8 cellular contexts compared by ENCODE assay signal in genomic region chr17:38731526-38732294, GRCh38. TPM values are rescaled to one million over a fixed set of nuclear protein-coding genes. Genes with fewer than 3 reads are reported as not detected.
DNase-seq lines count a peak whose midpoint lies in the region; ATAC-seq, FAIRE-seq and TF ChIP-seq lines count a peak whose summit lies in the region.
"Had no signal": no experiment of that assay in that cellular context is flagged by ENCODE, and none has a peak within 500 bp of the region (broad histone marks: within the 10 kb centered on the region; RNA-seq: fewer than 3 reads in every experiment).

No MANE protein-coding gene starts in this region.

- peaks cover 14% of the 10 kb centered on the region for H3K9me3 Mint-ChIP-seq in glutamatergic neuron (ENCODE audit: unreplicated experiment)
- H3K9me3 Mint-ChIP-seq in stimulated activated effector memory CD8-positive, alpha-beta T cell treated with anti-CD3 and anti-CD28 coated beads, Interleukin-12 subunit alpha, Interleukin-12 subunit beta, amount 100 ng/mL, for 72 hours, result no peaks in the 10 kb centered on the region

- no peak for ATAC-seq in T-helper 17 cell
- no peak for ATAC-seq in stimulated activated effector memory CD8-positive, alpha-beta T cell treated with anti-CD3 and anti-CD28 coated beads, Interleukin-12 subunit alpha, Interleukin-12 subunit beta, amount 100 ng/mL, for 72 hours

- H3K4me1 ChIP-seq in HEK293 (ENCODE audit: control insufficient read depth, insufficient read depth, low read length), result peaks cover 5% of the 10 kb centered on the region

- H3K27me3 Mint-ChIP-seq in T-helper 17 cell (no peaks in the 10 kb centered on the region), glutamatergic neuron (ENCODE audit: unreplicated experiment) (peaks cover 7% of the 10 kb centered on the region)

- DNase-seq in T-helper 17 cell (no peak), glutamatergic neuron (no peak), iPS-NIHi7 (ENCODE audit: extremely low spot score) (no peak), SW 1271 (lab: John Stamatoyannopoulos, UW) (no peak), GM19239 (ENCODE audit: insufficient read length, low spot score) (no peak)
- DNase-seq in stimulated activated effector memory CD8-positive, alpha-beta T cell treated with anti-CD3 and anti-CD28 coated beads, Interleukin-12 subunit alpha, Interleukin-12 subunit beta, amount 100 ng/mL, for 72 hours (ENCODE audit: low spot score in 2 of 2), result no peak

- POLR2A ChIA-PET in HEK293 (lab: Yijun Ruan, JAX), result interaction anchor here (1.0 to 2.3 kb wide), 15 partner anchors 10 to 55 kb away, joined by 3 to 18 read pairs (median 4); partner anchors contain the start of genes MLLT6 and PSMB3

- TF ChIP-seq CTCF in HEK293 (tag by site-specific recombination; IDR thresholded peaks at IDR 0.05) (no peak), glutamatergic neuron (IDR thresholded peaks at IDR 0.05; ENCODE audit: partially characterized antibody, unreplicated experiment) (no peak)

- H3K4me3 ChIP-seq in HEK293 (ENCODE audit: low read depth, low read length), result no peak overlapping the region

- H3K27ac ChIP-seq in HEK293 (ENCODE audit: extremely low read depth, low read depth, low read length), result peak overlapping the region; percentile 67; the same call in 1 of the 2 replicates

- H3K27ac Mint-ChIP-seq in T-helper 17 cell, result peak overlapping the region; percentile 98
- no peak overlapping the region for H3K27ac Mint-ChIP-seq in glutamatergic neuron (ENCODE audit: unreplicated experiment)
- H3K27ac Mint-ChIP-seq in stimulated activated effector memory CD8-positive, alpha-beta T cell treated with anti-CD3 and anti-CD28 coated beads, Interleukin-12 subunit alpha, Interleukin-12 subunit beta, amount 100 ng/mL, for 72 hours, result peak overlapping the region; percentile 97

- H3K36me3 ChIP-seq in HEK293 (ENCODE audit: control insufficient read depth in 2 of 2, insufficient read depth in 1 of 2, low read length in 2 of 2), result peaks cover 12 to 53% of the 10 kb centered on the region in 2 experiments

- FAIRE-seq in GM19239 (lab: Jason Lieb, UNC), result no peak
- FAIRE-seq: bronchial epithelial cell had no signal

- peaks cover 3% of the 10 kb centered on the region for H3K36me3 Mint-ChIP-seq in T-helper 17 cell (ENCODE audit: low read depth)
- H3K36me3 Mint-ChIP-seq in glutamatergic neuron (ENCODE audit: unreplicated experiment), result no peaks in the 10 kb centered on the region
- H3K36me3 Mint-ChIP-seq in stimulated activated effector memory CD8-positive, alpha-beta T cell treated with anti-CD3 and anti-CD28 coated beads, Interleukin-12 subunit alpha, Interleukin-12 subunit beta, amount 100 ng/mL, for 72 hours, result peaks cover 78% of the 10 kb centered on the region

- CTCF ChIA-PET in HEK293 (lab: Yijun Ruan, JAX), result interaction anchor here (0.6 to 3.1 kb wide), 17 partner anchors 10 to 998 kb away, joined by 3 to 17 read pairs (median 4); partner anchors contain the start of gene MLLT6

- H3K9me3 ChIP-seq in HEK293 (ENCODE audit: control insufficient read depth, insufficient read depth, low read depth, low read length) (no peaks in the 10 kb centered on the region), T-helper 17 cell (ENCODE audit: control insufficient read depth, low read length, poor library complexity, severe bottlenecking) (no peaks in the 10 kb centered on the region)

- peak overlapping the region; percentile 99 for H3K4me3 Mint-ChIP-seq in T-helper 17 cell
- peak overlapping the region; percentile 55 for H3K4me3 Mint-ChIP-seq in glutamatergic neuron (ENCODE audit: unreplicated experiment)
- peak overlapping the region; percentile 97 for H3K4me3 Mint-ChIP-seq in stimulated activated effector memory CD8-positive, alpha-beta T cell treated with anti-CD3 and anti-CD28 coated beads, Interleukin-12 subunit alpha, Interleukin-12 subunit beta, amount 100 ng/mL, for 72 hours

- H3K4me1 Mint-ChIP-seq in T-helper 17 cell (peaks cover 52% of the 10 kb centered on the region), glutamatergic neuron (ENCODE audit: low read depth, unreplicated experiment) (no peaks in the 10 kb centered on the region)
- peaks cover 83% of the 10 kb centered on the region for H3K4me1 Mint-ChIP-seq in stimulated activated effector memory CD8-positive, alpha-beta T cell treated with anti-CD3 and anti-CD28 coated beads, Interleukin-12 subunit alpha, Interleukin-12 subunit beta, amount 100 ng/mL, for 72 hours

TF ChIP-seq in HEK293, 187 proteins besides CTCF, POLR2A, EP300 and RAD21:
- TF ChIP-seq GLIS2 (tag by site-specific recombination; IDR thresholded peaks at IDR 0.05) (0 out of 2 replicates have a peak, but pooled peaks have one; percentile 4), ZNF449 (tag by site-specific recombination; IDR thresholded peaks at IDR 0.05) (no peak), ZNF354C (tag by site-specific recombination; IDR thresholded peaks at IDR 0.05; ENCODE audit: borderline replicate concordance, low read depth) (no peak), ZNF76 (tag by site-specific recombination; IDR thresholded peaks at IDR 0.05; ENCODE audit: borderline replicate concordance, low read depth) (no peak), OSR2 (tag by site-specific recombination; IDR thresholded peaks at IDR 0.05) (peak; percentile 50; the same call in 1 of the 2 replicates), ZFP37 (tag by site-specific recombination; IDR thresholded peaks at IDR 0.05) (no peak), ZNF350 (tag by site-specific recombination; IDR thresholded peaks at IDR 0.05) (no peak), ZNF600 (tag by site-specific recombination; IDR thresholded peaks at IDR 0.05) (peak; percentile 32; the same call in 1 of the 2 replicates), ZNF223 (tag by site-specific recombination; IDR thresholded peaks at IDR 0.05) (no peak), ZNF2 (tag by site-specific recombination; IDR thresholded peaks at IDR 0.05) (no peak), REPIN1 (tag by site-specific recombination; IDR thresholded peaks at IDR 0.05; ENCODE audit: low read depth) (no peak), WT1 (tag by site-specific recombination; IDR thresholded peaks at IDR 0.05) (no peak), ZNF610 (tag by site-specific recombination; IDR thresholded peaks at IDR 0.05; ENCODE audit: borderline replicate concordance) (no peak), ZIC2 (tag by site-specific recombination; IDR thresholded peaks at IDR 0.05) (peak; percentile 84), SCRT2 (tag by site-specific recombination; IDR thresholded peaks at IDR 0.05) (peak; percentile 4; the same call in 1 of the 2 replicates), ZFP69B (tag by site-specific recombination; IDR thresholded peaks at IDR 0.05) (no peak), ZNF639 (tag by site-specific recombination; IDR thresholded peaks at IDR 0.05) (no peak), ZFP3 (tag by site-specific recombination; IDR thresholded peaks at IDR 0.05; ENCODE audit: low read depth) (no peak), ZNF311 (tag by site-specific recombination; IDR thresholded peaks at IDR 0.05; ENCODE audit: borderline replicate concordance) (no peak)

RNA-seq across cellular contexts. Expression of gene CISD3, which starts 1.6 kb away (rescaled TPM):
- 10 to 100 TPM; 12.0 to 12.8 TPM for total RNA-seq in T-helper 17 cell
- 3.2 TPM for total RNA-seq in glutamatergic neuron (ENCODE audit: unreplicated experiment)

RNA-seq across cellular contexts. Expression of gene PCGF2, which starts 16.4 kb away (rescaled TPM):
- total RNA-seq in T-helper 17 cell (not detected), glutamatergic neuron (ENCODE audit: unreplicated experiment) (70.1 TPM)

RNA-seq across cellular contexts. Expression of gene PSMB3, which starts 20.8 kb away (rescaled TPM):
- 10 to 100 TPM; 78.5 to 85.5 TPM for total RNA-seq in T-helper 17 cell
- total RNA-seq in glutamatergic neuron (ENCODE audit: unreplicated experiment), result 121 TPM

RNA-seq across cellular contexts. Expression of gene MLLT6, which starts 26.6 kb away (rescaled TPM):
- total RNA-seq in T-helper 17 cell (100 to 1,000 TPM; 304 to 334 TPM), glutamatergic neuron (ENCODE audit: unreplicated experiment) (59.8 TPM)

RNA-seq across cellular contexts. Expression of gene EPOP, which starts 57.0 kb away (rescaled TPM):
- total RNA-seq in T-helper 17 cell, result 1 to 10 TPM in 1 of 2 donors, under 1 TPM in 1; 0.60 to 1.1 TPM
- total RNA-seq in glutamatergic neuron (ENCODE audit: unreplicated experiment), result 2.0 TPM

Comparison
In these comparisons a context has a peak if more than half of its experiments do, and no peak if none do; other contexts are left out.
1. RNA of gene PCGF2, which starts 16.4 kb away (total RNA-seq): 70.1 TPM in glutamatergic neuron (single experiment); not detected in T-helper 17 cell; every median in the first group is over 10 times any median in the second.
2. Peak in every context shown above with its lines, with median percentiles within 50 percentile points of each other: H3K4me3 Mint-ChIP-seq.